ENCODE assay signal across 11 cellular contexts in the genomic region with DNA sequence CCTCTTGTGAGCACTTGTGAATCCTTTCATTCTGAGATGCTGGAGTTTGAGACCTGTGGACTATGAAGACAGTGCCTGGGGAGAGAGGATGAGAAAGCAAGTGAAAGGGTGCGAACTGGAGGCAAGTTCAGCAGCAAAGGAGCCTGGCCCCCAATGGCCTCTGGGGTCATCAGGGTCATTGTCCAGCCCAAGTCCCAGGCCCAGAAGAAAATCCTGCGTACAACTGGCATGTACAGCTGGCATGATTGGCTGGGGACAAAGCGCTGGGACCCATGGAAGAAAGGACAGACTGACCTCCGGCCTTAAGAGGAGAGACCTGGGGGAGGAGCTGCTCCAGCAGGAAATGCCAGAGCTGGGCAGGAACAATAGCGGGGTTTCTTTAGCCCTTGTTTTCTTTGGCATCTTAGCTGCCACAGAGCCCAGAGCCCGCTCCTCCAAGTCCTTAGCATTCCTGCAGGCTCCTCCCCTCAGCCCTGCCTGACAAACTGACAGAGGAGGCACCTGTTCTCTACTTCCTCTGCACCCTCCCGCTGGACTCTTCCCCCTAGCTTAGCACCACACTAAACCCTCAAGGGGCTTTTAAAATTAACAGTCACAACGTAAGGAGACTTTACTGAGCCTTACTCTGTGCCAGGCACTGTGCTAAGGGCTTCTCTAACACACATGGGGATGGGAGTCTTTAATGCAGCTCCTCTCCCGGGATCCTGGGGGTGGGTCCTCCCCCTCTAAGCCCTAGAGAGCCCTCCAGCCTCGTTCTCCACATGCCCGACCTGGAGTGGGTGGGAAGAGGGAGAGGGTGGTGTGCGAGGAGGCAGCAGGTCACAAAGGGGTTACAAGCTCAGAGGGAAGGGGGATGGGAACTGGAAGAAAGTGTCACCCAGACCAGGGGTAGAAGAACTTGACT. TPM values are rescaled to one million over a fixed set of nuclear protein-coding genes. Genes with fewer than 3 reads are reported as not detected.
A peak's percentile ranks its signal among the peaks of the same experiment; 100 is the strongest.
DNase-seq lines count a peak whose midpoint lies in the region; ATAC-seq and TF ChIP-seq lines count a peak whose summit lies in the region.
"Had no signal": no experiment of that assay in that cellular context is flagged by ENCODE, and none has a peak within 500 bp of the region (broad histone marks: within the 10 kb centered on the region; RNA-seq: fewer than 3 reads in every experiment).

No MANE protein-coding gene starts in this region.

- intact Hi-C loops in PC-3 (cut with micrococcal nuclease) = loop anchor here (10.0 kb wide), 2 partner anchors 95 to 185 kb away; no protein-coding TSS in a partner anchor

- no peak for TF ChIP-seq POLR2A in GM18505 (IDR thresholded peaks at IDR 0.05; ENCODE audit: borderline replicate concordance, extremely low read depth, insufficient read depth, insufficient read length)

- peak overlapping the region; percentile 80 for H3K4me3 Mint-ChIP-seq in glutamatergic neuron (ENCODE audit: unreplicated experiment)

- POLR2A ChIA-PET in PC-3 (lab: Charles Lee; ENCODE audit: unreplicated experiment) = no interaction called here

- no peaks in the 10 kb centered on the region for H3K36me3 ChIP-seq in PC-3 (ENCODE audit: low read depth, low read length)
- H3K36me3 ChIP-seq: ovary had no signal

- ATAC-seq in PC-3 (peak; percentile 84), GM18505 (IDR thresholded peaks at IDR 0.05; ENCODE audit: unreplicated experiment) (no peak)

- no peaks in the 10 kb centered on the region for H3K27me3 ChIP-seq in PC-3 (ENCODE audit: low read length)

- no peak for TF ChIP-seq CTCF in PC-3 (conservative IDR thresholded peaks at IDR 0.05; ENCODE audit: low read depth, low read length)
- TF ChIP-seq CTCF in glutamatergic neuron (IDR thresholded peaks at IDR 0.05; ENCODE audit: partially characterized antibody, unreplicated experiment) = no peak

- CTCF ChIA-PET in PC-3 (lab: Charles Lee) = interaction anchor here (0.6 to 1.2 kb wide), 3 partner anchors 7 to 151 kb away, joined by 3 to 7 read pairs (median 4); no protein-coding TSS in a partner anchor

- H3K4me1 ChIP-seq in PC-3 (ENCODE audit: insufficient read depth, low read length) = peaks cover 28% of the 10 kb centered on the region

- no peaks in the 10 kb centered on the region for H3F3A ChIP-seq in PC-3 (ENCODE audit: low read length, unreplicated experiment)

- DNase-seq in H4 (ENCODE audit: low spot score) (peak; percentile 34), PC-3 (peak; percentile 80), glutamatergic neuron (no peak), skeletal muscle cell (ENCODE audit: low read depth) (peak; percentile 6), SHP77 treated with DMSO at 0.1 percent for 48 hours (lab: John Stamatoyannopoulos, UW) (no peak)
- DNase-seq in activated CD4-positive, alpha-beta T cell treated with anti-CD3 and anti-CD28 coated beads for 1 hour = no peak
- DNase-seq: NCI-H526 treated with DMSO at 0.1 percent for 48 hours, ovary had no signal

- H3K4me3 ChIP-seq in PC-3 (ENCODE audit: low read length) (no peak overlapping the region), skeletal muscle cell (ENCODE audit: low read depth, low read length) (no peak overlapping the region)
- H3K4me3 ChIP-seq: ovary had no signal

- no peaks in the 10 kb centered on the region for H3K9me3 ChIP-seq in PC-3 (ENCODE audit: low read length)
- H3K9me3 ChIP-seq: ovary had no signal

- BruUV-seq in PC-3 (replicated peaks; lab: Mats Ljungman, UMichigan) = TSS peak; percentile 82

- peaks cover 3% of the 10 kb centered on the region for H3K4me1 Mint-ChIP-seq in glutamatergic neuron (ENCODE audit: low read depth, unreplicated experiment)

- no peak overlapping the region for H3K9ac ChIP-seq in PC-3 (ENCODE audit: low read length)

- H3K27me3 Mint-ChIP-seq in glutamatergic neuron (ENCODE audit: unreplicated experiment) = peaks cover 38% of the 10 kb centered on the region

- no peak overlapping the region for H3K27ac Mint-ChIP-seq in glutamatergic neuron (ENCODE audit: unreplicated experiment)

- peaks cover 10% of the 10 kb centered on the region for H3K36me3 Mint-ChIP-seq in glutamatergic neuron (ENCODE audit: unreplicated experiment)

- H3K4me2 ChIP-seq in PC-3 (ENCODE audit: low read length) = peak overlapping the region; percentile 72

- H2AFZ ChIP-seq in PC-3 (ENCODE audit: low read length) = peak overlapping the region; percentile 51

- H3K79me2 ChIP-seq in PC-3 (ENCODE audit: low read length) = no peaks in the 10 kb centered on the region

- H3K27ac ChIP-seq in PC-3 (ENCODE audit: low read length) = no peak overlapping the region
- H3K27ac ChIP-seq: epithelial cell of prostate, ovary had no signal

- peaks cover 8% of the 10 kb centered on the region for H3K9me3 Mint-ChIP-seq in glutamatergic neuron (ENCODE audit: unreplicated experiment)

- H3K9me2 ChIP-seq in PC-3 (replicated peaks; ENCODE audit: low read length) = no peaks in the 10 kb centered on the region

- H4K20me1 ChIP-seq in PC-3 (ENCODE audit: low read length) = no peaks in the 10 kb centered on the region

RNA-seq across cellular contexts. Expression of a gene that starts 1.9 kb away (rescaled TPM):
- not detected in 2 replicates for total RNA-seq in H4 (2014; rRNA removed; shearing (Covaris generic))
- total RNA-seq in PC-3 (2014; rRNA removed) (not detected in 2 replicates), glutamatergic neuron (ENCODE audit: unreplicated experiment) (not detected)
- total RNA-seq: subcutaneous adipose tissue had no signal

RNA-seq across cellular contexts. Expression of a gene that starts 9.3 kb away (rescaled TPM):
- not detected in 2 replicates for total RNA-seq in H4 (2014; rRNA removed; shearing (Covaris generic))
- total RNA-seq in PC-3 (2014; rRNA removed) (not detected in 2 replicates), glutamatergic neuron (ENCODE audit: unreplicated experiment) (not detected)
- total RNA-seq: subcutaneous adipose tissue had no signal

RNA-seq across cellular contexts. Expression of a gene that starts 12.9 kb away (rescaled TPM):
- total RNA-seq in H4 (2014; rRNA removed; shearing (Covaris generic)) = 0.10 TPM in 1 of 2 replicates, not detected in the other
- not detected in 2 replicates for total RNA-seq in PC-3 (2014; rRNA removed)
- 0.37 TPM for total RNA-seq in glutamatergic neuron (ENCODE audit: unreplicated experiment)

RNA-seq across cellular contexts. Expression of a gene that starts 56.1 kb away (rescaled TPM):
- total RNA-seq in H4 (2014; rRNA removed; shearing (Covaris generic)) = 0.58 TPM in 1 of 2 replicates, not detected in the other
- total RNA-seq in PC-3 (2014; rRNA removed) (0.18 TPM in 1 of 2 replicates, not detected in the other), glutamatergic neuron (ENCODE audit: unreplicated experiment) (3.5 TPM)

Comparison
In these comparisons a context has a peak if more than half of its experiments do, and no peak if none do; other contexts are left out.
1. DNase-seq: peak in H4 (single experiment), PC-3 (single experiment) and skeletal muscle cell (single experiment); none in glutamatergic neuron (single experiment), SHP77 treated with DMSO at 0.1 percent for 48 hours (single experiment) and activated CD4-positive, alpha-beta T cell treated with anti-CD3 and anti-CD28 coated beads for 1 hour (single experiment).